8 cellular contexts compared by ENCODE assay signal in the genomic region with DNA sequence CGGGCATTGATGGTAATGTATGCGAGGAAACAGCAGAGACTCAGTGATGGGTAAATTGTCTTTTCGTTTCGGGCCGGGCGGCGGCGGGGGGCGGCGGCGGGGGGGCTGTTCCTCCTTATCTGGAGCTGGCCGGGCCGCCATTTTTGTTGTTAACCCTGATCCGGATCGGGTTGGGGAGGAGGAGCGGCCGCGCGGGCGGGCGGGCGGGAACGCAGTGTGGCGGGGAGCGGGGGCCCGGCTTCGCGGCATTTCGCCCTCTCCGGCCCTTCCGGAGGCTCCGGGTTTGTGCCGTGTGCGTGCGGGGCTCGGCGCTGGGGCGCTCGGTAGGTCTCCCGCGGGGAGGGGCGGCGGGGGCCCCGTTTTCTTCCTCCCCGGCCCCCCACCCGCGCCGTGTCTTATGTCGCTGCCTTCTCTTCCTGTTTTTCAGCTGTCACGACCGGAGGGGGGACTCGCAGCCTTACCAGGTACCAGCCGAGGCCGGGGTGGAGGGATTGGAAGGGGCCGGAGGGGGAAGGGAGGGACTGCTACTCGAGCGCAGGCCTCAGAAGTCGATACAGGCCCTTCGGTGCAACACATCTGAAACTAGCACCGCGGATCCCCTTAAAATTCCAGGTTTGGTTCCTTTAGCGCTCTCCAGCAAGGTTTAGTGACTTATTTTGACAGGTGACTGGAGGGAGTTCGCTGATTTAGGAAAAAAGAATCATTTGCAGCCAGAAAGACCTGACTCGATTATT. TPM values are rescaled to one million over a fixed set of nuclear protein-coding genes. Genes with fewer than 3 reads are reported as not detected.
DNase-seq lines count a peak whose midpoint lies in the region; ATAC-seq, FAIRE-seq and TF ChIP-seq lines count a peak whose summit lies in the region.

No MANE protein-coding gene starts in this region.

- in situ Hi-C loops in IMR-90 (cut with MboI; ENCODE audit: low sequenced_read_pairs) = no loop called here

- BruUV-seq in IMR-90 (replicated peaks; lab: Mats Ljungman, UMichigan) = no TSS peak

- DNase-seq in Ammon's horn (ENCODE audit: low spot score) (peak; percentile 60), IMR-90 (peak; percentile 26), activated B cell treated with CpG ODN at 0.5 μM for 24 hours (peak; percentile 57), bronchial epithelial cell (ENCODE audit: low read depth) (peak; percentile 15), inferior parietal cortex (ENCODE audit: extremely low spot score) (peak; percentile 38), spleen (peak; percentile 95)

- peak overlapping the region; percentile 90 for H3K4ac ChIP-seq in IMR-90 (ENCODE audit: low read depth, low read length)

- WGBS in IMR-90 (ENCODE audit: extremely low coverage in 2 of 2, insufficient read length in 1 of 2), 2 experiments = 2% methylated on average over 8 of the region's 64 CpGs; no CpG with 5 or more reads in 1 of the 2 experiments
- WGBS in spleen, 5 donors = 0 to 2% (median 0%) methylated on average over 28 to 64 of the region's 64 CpGs

- peak overlapping the region; percentile 100 for H3K14ac ChIP-seq in IMR-90 (replicated peaks; ENCODE audit: low read depth, low read length)

- H3K18ac ChIP-seq in IMR-90 (ENCODE audit: low read depth, low read length) = peak overlapping the region; percentile 93

- H3K36me3 ChIP-seq in IMR-90 (ENCODE audit: control insufficient read depth, insufficient read depth, low read length) = peaks cover 18% of the 10 kb centered on the region
- H3K36me3 ChIP-seq in bronchial epithelial cell (ENCODE audit: control insufficient read depth, insufficient read depth, low read length) = peaks cover 11% of the 10 kb centered on the region
- peaks cover 3 to 52% (median 31%) of the 10 kb centered on the region in 6 donors for H3K36me3 ChIP-seq in spleen

- H3K4me3 ChIP-seq in IMR-90 (ENCODE audit: insufficient read depth, low read depth, low read length) (peak overlapping the region; percentile 92), bronchial epithelial cell (ENCODE audit: low read depth, low read length) (peak overlapping the region; percentile 69), spleen (peak overlapping the region; percentile 67 to 95 (median 86))

- H3K4me1 ChIP-seq in IMR-90 (ENCODE audit: control insufficient read depth, insufficient read depth, low read length) (no peaks in the 10 kb centered on the region; the same call in 1 of the 2 replicates), spleen (peaks cover 29 to 78% (median 62%) of the 10 kb centered on the region in 6 donors)

- dilution Hi-C loops in IMR-90 (cut with HindIII; ENCODE audit: low sequenced_read_pairs, unreplicated experiment) = no loop called here

- peak overlapping the region; percentile 91 for H3K27ac Mint-ChIP-seq in activated B cell treated with CpG ODN at 0.5 μM for 24 hours

- TF ChIP-seq CTCF in IMR-90 (conservative IDR thresholded peaks at IDR 0.05; ENCODE audit: low read depth, low read length) = no peak
- no peak for TF ChIP-seq CTCF in activated B cell treated with CpG ODN at 0.5 μM for 24 hours (IDR thresholded peaks at IDR 0.05)
- no peak for TF ChIP-seq CTCF in bronchial epithelial cell (IDR thresholded peaks at IDR 0.05; ENCODE audit: insufficient read depth, low read length, severe bottlenecking)
- no peak for TF ChIP-seq CTCF in spleen (IDR thresholded peaks at IDR 0.05 in 8 of 11, conservative IDR thresholded peaks at IDR 0.05 in 3 of 11)

- CTCF ChIA-PET in IMR-90 (lab: Yijun Ruan, JAX) = no interaction called here
- CTCF ChIA-PET in activated B cell treated with CpG ODN at 0.5 μM for 24 hours (lab: Charles Lee) = no interaction called here

- peak overlapping the region; percentile 100 for H2AFZ ChIP-seq in IMR-90 (replicated peaks; ENCODE audit: low read length, poor library complexity)

- FAIRE-seq in bronchial epithelial cell (lab: Jason Lieb, UNC) = no peak

- H3K36me3 Mint-ChIP-seq in activated B cell treated with CpG ODN at 0.5 μM for 24 hours (ENCODE audit: low read depth) = peaks cover 66% of the 10 kb centered on the region

- H2BK5ac ChIP-seq in IMR-90 (ENCODE audit: low read depth, low read length, poor library complexity, severe bottlenecking) = peak overlapping the region; percentile 97

- peak overlapping the region; percentile 71 for H2AK5ac ChIP-seq in IMR-90 (ENCODE audit: low read depth, low read length)

- peaks cover 16 to 53% of the 10 kb centered on the region in 2 experiments for H3K79me1 ChIP-seq in IMR-90 (ENCODE audit: low read depth in 1 of 2, low read length in 2 of 2)

- peak overlapping the region; percentile 99 for H3K23ac ChIP-seq in IMR-90 (ENCODE audit: low read depth, low read length)

- peak overlapping the region; percentile 93 for H2AK9ac ChIP-seq in IMR-90 (replicated peaks; ENCODE audit: low read depth, low read length, poor library complexity)

- peak overlapping the region; percentile 92 for H4K5ac ChIP-seq in IMR-90 (ENCODE audit: low read depth, low read length)

- no peak overlapping the region for H2BK20ac ChIP-seq in IMR-90 (ENCODE audit: low read depth, low read length)

- H3K56ac ChIP-seq in IMR-90 (ENCODE audit: extremely low read depth, insufficient read depth, low read length) = peak overlapping the region; percentile 96

- no peaks in the 10 kb centered on the region for H3K27me3 ChIP-seq in IMR-90 (ENCODE audit: control insufficient read depth, insufficient read depth, low read length)
- no peaks in the 10 kb centered on the region for H3K27me3 ChIP-seq in bronchial epithelial cell (ENCODE audit: control insufficient read depth, insufficient read depth, low read length)
- H3K27me3 ChIP-seq in spleen (replicated peaks in 1 of 7) = no peaks in the 10 kb centered on the region

- peaks cover 45% of the 10 kb centered on the region for H4K20me1 ChIP-seq in IMR-90 (ENCODE audit: insufficient read depth, low read length)

- peaks cover 64% of the 10 kb centered on the region for H3K4me1 Mint-ChIP-seq in activated B cell treated with CpG ODN at 0.5 μM for 24 hours

- peak overlapping the region; percentile 99 for H3K4me3 Mint-ChIP-seq in activated B cell treated with CpG ODN at 0.5 μM for 24 hours

- peak overlapping the region; percentile 74 for H4K91ac ChIP-seq in IMR-90 (ENCODE audit: insufficient read depth, low read depth, low read length)

- H3K27ac ChIP-seq in IMR-90 (ENCODE audit: insufficient read depth, low read length) (peak overlapping the region; percentile 99), spleen (peak overlapping the region; percentile 98 to 100 (median 99))

- POLR2A ChIA-PET in IMR-90 (lab: Charles Lee; ENCODE audit: unreplicated experiment) (interaction anchor here (0.6 to 1.5 kb wide), 2 partner anchors 12 to 47 kb away, joined by 3 to 10 read pairs; no protein-coding TSS in a partner anchor), activated B cell treated with CpG ODN at 0.5 μM for 24 hours (lab: Charles Lee) (interaction anchor here (0.5 to 3.2 kb wide), 13 partner anchors 10 to 1836 kb away, joined by 3 to 20 read pairs (median 4); a partner anchor contains a TSS)

- no peaks in the 10 kb centered on the region for H3K9me3 ChIP-seq in IMR-90 (ENCODE audit: control insufficient read depth, insufficient read depth, low read length)
- no peaks in the 10 kb centered on the region for H3K9me3 ChIP-seq in spleen

- no peak for TF ChIP-seq POLR2A in IMR-90 (IDR thresholded peaks at IDR 0.05; ENCODE audit: low read depth, low read length)
- TF ChIP-seq POLR2A in spleen (IDR thresholded peaks at IDR 0.05) = no peak

- H3K27me3 Mint-ChIP-seq in activated B cell treated with CpG ODN at 0.5 μM for 24 hours = no peaks in the 10 kb centered on the region

- H3K9me1 ChIP-seq in IMR-90 (ENCODE audit: insufficient read depth, low read length) = peaks cover 5% of the 10 kb centered on the region; the same call in 1 of the 2 replicates

- intact Hi-C loops in IMR-90 (cut with micrococcal nuclease) (no loop called here), activated B cell treated with CpG ODN at 0.5 μM for 24 hours (cut with micrococcal nuclease) (loop anchor here (1.0 to 5.0 kb wide), 4 partner anchors 9 to 1671 kb away; a partner anchor contains a TSS), spleen (cut with DNase I; ENCODE audit: low total_unique reads) (loop anchor here (10.0 kb wide), 1 partner anchor 51 kb away; no protein-coding TSS in a partner anchor)

- no peak overlapping the region for H2BK15ac ChIP-seq in IMR-90 (ENCODE audit: low read depth, low read length)

- peak overlapping the region; percentile 100 for H3K9ac ChIP-seq in IMR-90 (ENCODE audit: low read depth, low read length)

- H3K4me2 ChIP-seq in IMR-90 (ENCODE audit: low read depth, low read length) = peak overlapping the region; percentile 99

- H2BK120ac ChIP-seq in IMR-90 (ENCODE audit: low read depth, low read length) = peak overlapping the region; percentile 36; the same call in 1 of the 2 replicates

- H4K8ac ChIP-seq in IMR-90 (ENCODE audit: low read depth in 2 of 2, low read length in 2 of 2) = peak overlapping the region; percentile 54 to 90; a peak in 3 of 4 replicates

- peak; percentile 11 for ATAC-seq in GM19452 (IDR thresholded peaks at IDR 0.05; ENCODE audit: unreplicated experiment)
- peak; percentile 42 for ATAC-seq in IMR-90 (ENCODE audit: low read depth)
- ATAC-seq in activated B cell treated with CpG ODN at 0.5 μM for 24 hours (ENCODE audit: low read depth) = peak; percentile 9
- ATAC-seq in HG03565 (IDR thresholded peaks at IDR 0.05; ENCODE audit: unreplicated experiment) = no peak

- H3K9me3 Mint-ChIP-seq in activated B cell treated with CpG ODN at 0.5 μM for 24 hours = peaks cover 3% of the 10 kb centered on the region

- no peak for TF ChIP-seq RAD21 in IMR-90 (IDR thresholded peaks at IDR 0.05; ENCODE audit: low read length)

TF ChIP-seq in IMR-90, 13 proteins besides CTCF, POLR2A, EP300 and RAD21:
- TF ChIP-seq SMC3 (IDR thresholded peaks at IDR 0.05; ENCODE audit: low read depth, low read length) = no peak
- peak; percentile 12; the same call in 1 of the 2 replicates for TF ChIP-seq MAZ (IDR thresholded peaks at IDR 0.05; ENCODE audit: borderline replicate concordance, low read depth, low read length)
- peak; percentile 46; the same call in 1 of the 2 replicates for TF ChIP-seq MXI1 (IDR thresholded peaks at IDR 0.05; ENCODE audit: borderline replicate concordance, low read depth, low read length)

RNA-seq across cellular contexts. Expression of a gene that starts 0.8 kb away (rescaled TPM):
- total RNA-seq in IMR-90 (2012; rRNA removed) = 52.2 and 53.6 TPM in 2 replicates
- 39.6 and 41.0 TPM in 2 replicates for polyA plus RNA-seq in IMR-90 (2012; rRNA removed)
- 11.3 and 17.5 TPM in 2 replicates for polyA plus RNA-seq in IMR-90 (2012; cell fraction: cytosol; rRNA removed)
- polyA plus RNA-seq in IMR-90 (2012; cell fraction: nucleus; rRNA removed; ENCODE audit: low replicate concordance) = 14.4 and 77.3 TPM in 2 replicates
- total RNA-seq in activated B cell treated with CpG ODN at 0.5 μM for 24 hours = 145 and 159 TPM in 2 replicates
- total RNA-seq in bronchial epithelial cell = 36.6 and 56.5 TPM in 2 replicates
- total RNA-seq in spleen = 100 to 1,000 TPM; 139 to 181 (median 150) TPM
- polyA plus RNA-seq in spleen = 10 to 100 TPM; 29.6 to 38.8 (median 30.8) TPM

Comparison
In these comparisons a context has a peak if more than half of its experiments do, and no peak if none do; other contexts are left out.
1. DNase-seq: peak in every context shown above with its lines; median percentile 95 in spleen; 60 in Ammon's horn; 57 in activated B cell treated with CpG ODN at 0.5 μM for 24 hours; 38 in inferior parietal cortex; 26 in IMR-90; 15 in bronchial epithelial cell.